8 cellular contexts compared by ENCODE assay signal in genomic region chr7:129144834-129145668, GRCh38. TPM values are rescaled to one million over a fixed set of nuclear protein-coding genes. Genes with fewer than 3 reads are reported as not detected.
DNase-seq lines count a peak whose midpoint lies in the region; ATAC-seq and TF ChIP-seq lines count a peak whose summit lies in the region.

No MANE protein-coding gene starts in this region.

- no peak for TF ChIP-seq EP300 in SK-N-SH (IDR thresholded peaks at IDR 0.05; ENCODE audit: borderline replicate concordance in 1 of 2, low read depth in 1 of 2, low read length in 1 of 2)

- H3K9ac ChIP-seq in SK-N-SH = peak overlapping the region; percentile 39; the same call in 1 of the 2 replicates

- H3K9me3 ChIP-seq in SK-N-SH = no peaks in the 10 kb centered on the region
- H3K9me3 ChIP-seq in osteoblast (ENCODE audit: low read depth, low read length) = no peaks in the 10 kb centered on the region

- H3K27ac ChIP-seq in SK-N-SH (ENCODE audit: low read depth in 2 of 2, low read length in 1 of 2) = no peak overlapping the region
- H3K27ac ChIP-seq in osteoblast (ENCODE audit: low read depth, low read length) = no peak overlapping the region

- no peaks in the 10 kb centered on the region for H4K20me1 ChIP-seq in SK-N-SH (ENCODE audit: insufficient read depth)
- H4K20me1 ChIP-seq in osteoblast (ENCODE audit: insufficient read depth, low read length) = no peaks in the 10 kb centered on the region

- H3K4me2 ChIP-seq in SK-N-SH = peak overlapping the region; percentile 85
- peak overlapping the region; percentile 82 for H3K4me2 ChIP-seq in osteoblast (ENCODE audit: insufficient read depth, low read length)

- no peak for TF ChIP-seq RAD21 in SK-N-SH (IDR thresholded peaks at IDR 0.05; ENCODE audit: low read length)

- ATAC-seq in HG02852 (IDR thresholded peaks at IDR 0.05; ENCODE audit: unreplicated experiment) = no peak

- H3K9me2 ChIP-seq in SK-N-SH = no peaks in the 10 kb centered on the region

- H3K4me1 Mint-ChIP-seq in HFFc6 (ENCODE audit: low read depth) = peaks cover 10% of the 10 kb centered on the region; the same call in 1 of the 2 replicates

- H3K27me3 Mint-ChIP-seq in HFFc6 (ENCODE audit: insufficient read depth) = peaks cover 64% of the 10 kb centered on the region

- no peaks in the 10 kb centered on the region for H3K9me3 Mint-ChIP-seq in HFFc6

- TF ChIP-seq CTCF in GM12872 (IDR thresholded peaks at IDR 0.05; ENCODE audit: insufficient read depth, low read depth, low read length) (peak; percentile 55), HFFc6 (IDR thresholded peaks at IDR 0.05) (peak; percentile 32; the same call in 1 of the 2 replicates), SK-N-SH (IDR thresholded peaks at IDR 0.05) (peak; percentile 55), osteoblast (IDR thresholded peaks at IDR 0.05; ENCODE audit: extremely low read depth, low read depth, low read length) (no peak)

- H3K4me3 ChIP-seq in SK-N-SH (ENCODE audit: low read depth in 2 of 2, low read length in 1 of 2) = peak overlapping the region; percentile 60 to 66
- H3K4me3 ChIP-seq in osteoblast (ENCODE audit: insufficient read depth, low read length) = peak overlapping the region; percentile 61

- no peak overlapping the region for H3K4me3 Mint-ChIP-seq in HFFc6

- DNase-seq in HFFc6 = no peak
- DNase-seq in SK-N-SH = no peak
- DNase-seq in effector CD4-positive, alpha-beta T cell = peak; percentile 10
- no peak for DNase-seq in osteoblast (ENCODE audit: insufficient read length, low spot score, missing footprints)
- no peak for DNase-seq in NCI-H526 treated with DMSO at 0.1 percent for 48 hours (lab: John Stamatoyannopoulos, UW)
- DNase-seq in NCI-H2107 (lab: John Stamatoyannopoulos, UW) = no peak

- no peaks in the 10 kb centered on the region for H3K36me3 ChIP-seq in SK-N-SH (replicated peaks in 1 of 2; ENCODE audit: control insufficient read depth in 1 of 2, insufficient read depth in 2 of 2, low read length in 1 of 2)
- H3K36me3 ChIP-seq in osteoblast (ENCODE audit: insufficient read depth, low read length) = no peaks in the 10 kb centered on the region

- peak overlapping the region; percentile 89 for H2AFZ ChIP-seq in SK-N-SH (ENCODE audit: low read depth)
- no peak overlapping the region for H2AFZ ChIP-seq in osteoblast (ENCODE audit: low read length)

- H3K27me3 ChIP-seq in SK-N-SH (ENCODE audit: insufficient read depth) (peaks cover 25% of the 10 kb centered on the region), osteoblast (ENCODE audit: insufficient read depth, low read length) (peaks cover 59% of the 10 kb centered on the region)

- H3F3A ChIP-seq in SK-N-SH (replicated peaks; ENCODE audit: insufficient read depth) = no peaks in the 10 kb centered on the region

- H3K79me2 ChIP-seq in SK-N-SH (ENCODE audit: insufficient read depth) (no peaks in the 10 kb centered on the region), osteoblast (ENCODE audit: insufficient read depth, low read length) (no peaks in the 10 kb centered on the region)

- no peak overlapping the region for H3K27ac Mint-ChIP-seq in HFFc6

- no peaks in the 10 kb centered on the region for H3K36me3 Mint-ChIP-seq in HFFc6 (ENCODE audit: low read depth)

- POLR2A ChIA-PET in SK-N-SH (lab: Yijun Ruan, JAX) = no interaction called here

- CTCF ChIA-PET in SK-N-SH (lab: Yijun Ruan, JAX) = interaction anchor here (1.0 to 10.0 kb wide), 11 partner anchors 13 to 153 kb away, joined by 3 to 111 read pairs (median 6); no protein-coding TSS in a partner anchor

- 11% methylated on average over 43 of the region's 58 CpGs for WGBS in SK-N-SH (ENCODE audit: low lambda C conversion rate)

- H3K4me1 ChIP-seq in SK-N-SH (ENCODE audit: control insufficient read depth in 1 of 2, insufficient read depth in 2 of 2, low read depth in 1 of 2, low read length in 1 of 2) (peaks cover 0 to 25% of the 10 kb centered on the region in 2 experiments; a peak in 2 of 4 replicates), osteoblast (ENCODE audit: insufficient read depth, low read length) (peaks cover 7% of the 10 kb centered on the region)

TF ChIP-seq in SK-N-SH, 30 proteins besides CTCF, POLR2A, EP300 and RAD21 (continues in another document):
- TF ChIP-seq REST (IDR thresholded peaks at IDR 0.05; ENCODE audit: low read depth, low read length) (no peak), ELF1 (IDR thresholded peaks at IDR 0.05) (no peak), MAX (IDR thresholded peaks at IDR 0.05; ENCODE audit: low read depth) (no peak), RCOR1 (IDR thresholded peaks at IDR 0.05; ENCODE audit: low read length) (no peak), FOXJ3 (CRISPR knock-in tag; IDR thresholded peaks at IDR 0.05) (no peak), PBX3 (IDR thresholded peaks at IDR 0.05) (no peak), USF2 (IDR thresholded peaks at IDR 0.05; ENCODE audit: borderline replicate concordance, low read depth, low read length) (no peak), JUND (IDR thresholded peaks at IDR 0.05) (no peak), GABPA (IDR thresholded peaks at IDR 0.05; ENCODE audit: low read depth) (no peak), GATA2 (CRISPR knock-in tag; IDR thresholded peaks at IDR 0.05) (no peak), POLR2AphosphoS5 (IDR thresholded peaks at IDR 0.05; ENCODE audit: low read depth, low read length) (no peak), SIN3A (IDR thresholded peaks at IDR 0.05; ENCODE audit: borderline replicate concordance, low read depth, low read length) (no peak), SMC3 (IDR thresholded peaks at IDR 0.05; ENCODE audit: low read depth, low read length) (no peak), TEAD4 (IDR thresholded peaks at IDR 0.05; ENCODE audit: borderline replicate concordance, insufficient read depth) (no peak), MEF2A (IDR thresholded peaks at IDR 0.05; ENCODE audit: borderline replicate concordance, low read depth) (no peak), RXRA (IDR thresholded peaks at IDR 0.05; ENCODE audit: borderline replicate concordance, low read depth) (no peak)

RNA-seq across cellular contexts. Expression of gene TSPAN33, which starts 0.5 kb away (rescaled TPM):
- total RNA-seq in HFFc6 (2021; fragmentation: NEBNext Ultra II Directional; extraction: Animal tissue kit (Norgen Biotek cat#: 25700)) = under 1 TPM in 5 of 6 experiments, not detected in 1; 0.12 to 0.30 (median 0.19) TPM
- 6.9 and 7.2 TPM in 2 replicates for polyA plus RNA-seq in SK-N-SH (2012; rRNA removed)
- 4.4 and 6.6 TPM in 2 replicates for polyA plus RNA-seq in SK-N-SH (2012; cell fraction: cytosol; rRNA removed)
- 5.0 and 5.2 TPM in 2 replicates for polyA plus RNA-seq in SK-N-SH (2012; cell fraction: nucleus; rRNA removed)
- total RNA-seq in osteoblast = under 0.01 and 0.36 TPM in 2 replicates

RNA-seq across cellular contexts. Expression of gene SMO, which starts 43.4 kb away (rescaled TPM):
- total RNA-seq in HFFc6 (2021; fragmentation: NEBNext Ultra II Directional; extraction: Animal tissue kit (Norgen Biotek cat#: 25700)) = under 1 TPM; 0.09 to 0.57 (median 0.17) TPM
- 34.5 and 37.0 TPM in 2 replicates for polyA plus RNA-seq in SK-N-SH (2012; rRNA removed)
- polyA plus RNA-seq in SK-N-SH (2012; cell fraction: cytosol; rRNA removed) = 13.5 and 23.1 TPM in 2 replicates
- polyA plus RNA-seq in SK-N-SH (2012; cell fraction: nucleus; rRNA removed) = 75.6 and 79.8 TPM in 2 replicates
- 19.9 and 23.9 TPM in 2 replicates for total RNA-seq in osteoblast

Comparison
In these comparisons a context has a peak if more than half of its experiments do, and no peak if none do; other contexts are left out.
1. RNA of gene SMO, which starts 43.4 kb away (total RNA-seq): 19.9 to 23.9 TPM in osteoblast; 0.09 to 0.57 TPM in HFFc6; every median in the first group is over 10 times any median in the second.